ENCODE assay signal across 14 cellular contexts in genomic region chr22:32996702-32997101, GRCh38.
A peak's percentile ranks its signal among the peaks of the same experiment; 100 is the strongest.
DNase-seq lines count a peak whose midpoint lies in the region; ATAC-seq and TF ChIP-seq lines count a peak whose summit lies in the region.
"Had no signal": no experiment of that assay in that cellular context is flagged by ENCODE, and none has a peak within 500 bp of the region (broad histone marks: within the 10 kb centered on the region; RNA-seq: fewer than 3 reads in every experiment).

No MANE protein-coding gene starts in this region.

- ATAC-seq in esophagus mucosa (peak; percentile 92), HG03439 (IDR thresholded peaks at IDR 0.05; ENCODE audit: unreplicated experiment) (no peak), GM19324 (IDR thresholded peaks at IDR 0.05; ENCODE audit: low FRiP score, unreplicated experiment) (no peak)
- ATAC-seq: activated T-helper 17 cell treated with anti-CD3 and anti-CD28 coated beads, Interleukin-2, amount 50 U/mL, for 72 hours; naive thymus-derived CD8-positive, alpha-beta T cell had no signal

- peaks cover 12% of the 10 kb centered on the region for H3K4me1 Mint-ChIP-seq in HFFc6 (ENCODE audit: low read depth)
- H3K4me1 Mint-ChIP-seq: activated T-helper 17 cell treated with anti-CD3 and anti-CD28 coated beads, Interleukin-2, amount 50 U/mL, for 72 hours had no signal

- in situ Hi-C loops in transverse colon (cut with MboI; ENCODE audit: low pct_ligation_motif_present in 1 of 4, low pct_unique_long_range_greater_than_20kb in 1 of 4, low sequenced_read_pairs in 3 of 4): loop anchor here in 3 of 4 donors (5.0 to 25.0 kb wide), 4 partner anchors 334 to 472 kb away; no protein-coding TSS in a partner anchor

- H3K4me1 ChIP-seq in transverse colon: no peaks in the 10 kb centered on the region

- TF ChIP-seq EP300 in transverse colon (IDR thresholded peaks at IDR 0.05; ENCODE audit: low read depth): no peak

- TF ChIP-seq CTCF in HFFc6 (IDR thresholded peaks at IDR 0.05): no peak
- no peak for TF ChIP-seq CTCF in lower leg skin (IDR thresholded peaks at IDR 0.05)
- TF ChIP-seq CTCF in transverse colon (IDR thresholded peaks at IDR 0.05): no peak

- no peaks in the 10 kb centered on the region for H3K36me3 ChIP-seq in transverse colon
- H3K36me3 ChIP-seq: brain microvascular endothelial cell had no signal

- H3K4me3 Mint-ChIP-seq in HFFc6: no peak overlapping the region
- H3K4me3 Mint-ChIP-seq: activated T-helper 17 cell treated with anti-CD3 and anti-CD28 coated beads, Interleukin-2, amount 50 U/mL, for 72 hours; naive thymus-derived CD8-positive, alpha-beta T cell had no signal

- no peak overlapping the region for H3K4me3 ChIP-seq in lower leg skin (ENCODE audit: low read depth, poor library complexity, severe bottlenecking)
- H3K4me3 ChIP-seq in transverse colon: no peak overlapping the region

- no peaks in the 10 kb centered on the region for H3K36me3 Mint-ChIP-seq in HFFc6 (ENCODE audit: low read depth)
- H3K36me3 Mint-ChIP-seq: naive thymus-derived CD8-positive, alpha-beta T cell had no signal

- peaks cover 37% of the 10 kb centered on the region for H3K27me3 Mint-ChIP-seq in HFFc6 (ENCODE audit: insufficient read depth)

- no peaks in the 10 kb centered on the region for H3K9me3 Mint-ChIP-seq in HFFc6
- H3K9me3 Mint-ChIP-seq: activated T-helper 17 cell treated with anti-CD3 and anti-CD28 coated beads, Interleukin-2, amount 50 U/mL, for 72 hours had no signal

- H3K27me3 ChIP-seq in transverse colon: no peaks in the 10 kb centered on the region
- H3K27me3 ChIP-seq: brain microvascular endothelial cell had no signal

- no peak for TF ChIP-seq POLR2A in lower leg skin (IDR thresholded peaks at IDR 0.05)
- no peak for TF ChIP-seq POLR2A in transverse colon (IDR thresholded peaks at IDR 0.05)

- H3K9me3 ChIP-seq in transverse colon: no peaks in the 10 kb centered on the region

- no peak overlapping the region for H3K27ac ChIP-seq in transverse colon
- H3K27ac ChIP-seq: brain microvascular endothelial cell, C4-2B had no signal

- intact Hi-C loops in lower leg skin (cut with DNase I; ENCODE audit: low total_unique reads) (no loop called here), transverse colon (cut with DNase I; ENCODE audit: low total_unique reads) (no loop called here)

- no peak overlapping the region for H3K27ac Mint-ChIP-seq in HFFc6
- H3K27ac Mint-ChIP-seq: activated T-helper 17 cell treated with anti-CD3 and anti-CD28 coated beads, Interleukin-2, amount 50 U/mL, for 72 hours; naive thymus-derived CD8-positive, alpha-beta T cell had no signal

- whole genome bisulfite sequencing in lower leg skin, 2 donors: 22% methylated on average over 8 to 11 of the region's 11 CpGs
- WGBS in transverse colon (ENCODE audit: low coverage in 1 of 2), 2 donors: 27% methylated on average over 11 of the region's 11 CpGs; no CpG with 5 or more reads in 1 of the 2 donors

- DNase-seq in HFFc6: peak; percentile 11
- DNase-seq in lower leg skin (ENCODE audit: low spot score in 2 of 2): peak; percentile 89 to 98
- DNase-seq in transverse colon: peak; percentile 10
- DNase-seq in stimulated activated CD4-positive, alpha-beta T cell treated with anti-CD3 and anti-CD28 coated beads, Interleukin-12 subunit alpha, Interleukin-12 subunit beta, amount 100 ng/mL, for 4 hours: no peak
- DNase-seq in HCEC 1CT: no peak
- DNase-seq: activated CD4-positive, CD25-positive, alpha-beta regulatory T cell treated with anti-CD3 and anti-CD28 coated beads, Interleukin-2, amount 50 U/mL, for 72 hours; brain microvascular endothelial cell; naive thymus-derived CD8-positive, alpha-beta T cell; NCI-H1436 treated with DMSO at 0.1 percent for 48 hours had no signal

Comparison
In these comparisons a context has a peak if more than half of its experiments do, and no peak if none do; other contexts are left out.
1. DNase-seq: peak in HFFc6 (single experiment), lower leg skin (2 of 2) and transverse colon (single experiment); none in stimulated activated CD4-positive, alpha-beta T cell treated with anti-CD3 and anti-CD28 coated beads, Interleukin-12 subunit alpha, Interleukin-12 subunit beta, amount 100 ng/mL, for 4 hours (single experiment) and HCEC 1CT (single experiment).